In genomic region chr1:40782371-40782956, GRCh38 we compare ENCODE assay signal across 8 cellular contexts. TPM values are rescaled to one million over a fixed set of nuclear protein-coding genes. Genes with fewer than 3 reads are reported as not detected.
DNase-seq lines count a peak whose midpoint lies in the region; ATAC-seq and TF ChIP-seq lines count a peak whose summit lies in the region.

No MANE protein-coding gene starts in this region.

- H3K27me3 Mint-ChIP-seq in activated CD8-positive, alpha-beta memory T cell treated with anti-CD3 and anti-CD28 coated beads, Interleukin-2, amount 10 ng/mL, durations not matched to agents 7 days and 5 days: peaks cover 35% of the 10 kb centered on the region

- ATAC-seq in foreskin keratinocyte: no peak
- ATAC-seq in activated CD8-positive, alpha-beta memory T cell treated with anti-CD3 and anti-CD28 coated beads, Interleukin-2, amount 10 ng/mL, durations not matched to agents 7 days and 5 days: no peak

- no peak overlapping the region for H2BK120ac ChIP-seq in trophoblast cell (ENCODE audit: insufficient read depth, low read length, poor library complexity)

- H3K14ac ChIP-seq in trophoblast cell (ENCODE audit: low read length): no peak overlapping the region

- H3K23ac ChIP-seq in trophoblast cell (ENCODE audit: low read length): no peak overlapping the region

- H2AK5ac ChIP-seq in trophoblast cell (ENCODE audit: low read length): no peak overlapping the region

- no peaks in the 10 kb centered on the region for H3K79me1 ChIP-seq in trophoblast cell (ENCODE audit: low read length)

- TF ChIP-seq CTCF in foreskin keratinocyte (conservative IDR thresholded peaks at IDR 0.05): peak; percentile 23

- no peak overlapping the region for H3K4me3 ChIP-seq in trophoblast cell (ENCODE audit: low read depth, low read length)

- no peak overlapping the region for H3K4ac ChIP-seq in trophoblast cell (ENCODE audit: low read depth, low read length)

- H3K27ac ChIP-seq in foreskin keratinocyte (no peak overlapping the region), trophoblast cell (ENCODE audit: low read depth, low read length) (no peak overlapping the region)

- H3K79me2 ChIP-seq in trophoblast cell (ENCODE audit: control insufficient read depth, insufficient read depth, low read length, poor library complexity): no peaks in the 10 kb centered on the region

- H3K9me3 Mint-ChIP-seq in activated CD8-positive, alpha-beta memory T cell treated with anti-CD3 and anti-CD28 coated beads, Interleukin-2, amount 10 ng/mL, durations not matched to agents 7 days and 5 days (ENCODE audit: low read depth): peaks cover under 1% of the 10 kb centered on the region

- no peak overlapping the region for H2AFZ ChIP-seq in trophoblast cell (ENCODE audit: insufficient read depth, low read length, poor library complexity)

- no peak overlapping the region for H3K18ac ChIP-seq in trophoblast cell (ENCODE audit: low read length)

- H2BK12ac ChIP-seq in trophoblast cell (ENCODE audit: low read length): no peak overlapping the region

- peaks cover 8% of the 10 kb centered on the region for H3K9me3 ChIP-seq in trophoblast cell (ENCODE audit: insufficient read depth, low read depth, low read length)

- H3K9ac ChIP-seq in trophoblast cell (ENCODE audit: low read length): no peak overlapping the region

- no peak overlapping the region for H4K12ac ChIP-seq in trophoblast cell (ENCODE audit: low read depth, low read length)

- DNase-seq in Daoy (ENCODE audit: low read depth) (peak; percentile 23), NCI-H69 (lab: John Stamatoyannopoulos, UW) (peak; percentile 51), foreskin keratinocyte (no peak), trophoblast cell (no peak), occipital lobe (lab: John Stamatoyannopoulos, UW) (no peak), NCI-H146 treated with DMSO at 0.1 percent for 48 hours (lab: John Stamatoyannopoulos, UW; ENCODE audit: unreplicated experiment) (no peak), NCI-H345 treated with DMSO at 0.1 percent for 48 hours (lab: John Stamatoyannopoulos, UW; ENCODE audit: unreplicated experiment) (no peak)
- no peak for DNase-seq in activated CD8-positive, alpha-beta memory T cell treated with anti-CD3 and anti-CD28 coated beads, Interleukin-2, amount 10 ng/mL, durations not matched to agents 7 days and 5 days

- no peak overlapping the region for H4K8ac ChIP-seq in trophoblast cell (ENCODE audit: low read depth, low read length)

- no peaks in the 10 kb centered on the region for H3K36me3 ChIP-seq in trophoblast cell (ENCODE audit: control insufficient read depth in 1 of 2, insufficient read depth in 2 of 2, low read length in 2 of 2)

- H2BK5ac ChIP-seq in trophoblast cell (ENCODE audit: low read depth, low read length, poor library complexity): no peak overlapping the region

- H3K36me3 Mint-ChIP-seq in activated CD8-positive, alpha-beta memory T cell treated with anti-CD3 and anti-CD28 coated beads, Interleukin-2, amount 10 ng/mL, durations not matched to agents 7 days and 5 days: peaks cover 6% of the 10 kb centered on the region

- peak overlapping the region; percentile 30 for H3K4me2 ChIP-seq in trophoblast cell (ENCODE audit: low read length)

- no peak overlapping the region for H4K91ac ChIP-seq in trophoblast cell (ENCODE audit: low read depth, low read length)

- CTCF ChIA-PET in activated CD8-positive, alpha-beta memory T cell treated with anti-CD3 and anti-CD28 coated beads, Interleukin-2, amount 10 ng/mL, durations not matched to agents 7 days and 5 days (lab: Charles Lee): interaction anchor here (0.8 to 3.8 kb wide), 5 partner anchors 8 to 171 kb away, joined by 3 to 16 read pairs (median 4); no protein-coding TSS in a partner anchor

- no peak overlapping the region for H3K4me3 Mint-ChIP-seq in activated CD8-positive, alpha-beta memory T cell treated with anti-CD3 and anti-CD28 coated beads, Interleukin-2, amount 10 ng/mL, durations not matched to agents 7 days and 5 days

- H3K4me1 ChIP-seq in foreskin keratinocyte (no peaks in the 10 kb centered on the region), trophoblast cell (ENCODE audit: control insufficient read depth in 1 of 2, insufficient read depth in 2 of 2, low read length in 2 of 2) (peaks cover 8 to 9% of the 10 kb centered on the region in 2 experiments)

- H3K4me1 Mint-ChIP-seq in activated CD8-positive, alpha-beta memory T cell treated with anti-CD3 and anti-CD28 coated beads, Interleukin-2, amount 10 ng/mL, durations not matched to agents 7 days and 5 days: peaks cover 11% of the 10 kb centered on the region

- no CpG with 5 or more reads among the region's 20 CpGs for WGBS in trophoblast cell (ENCODE audit: extremely low coverage, insufficient coverage, insufficient read length)

- H3K27me3 ChIP-seq in foreskin keratinocyte (peaks cover 50% of the 10 kb centered on the region), trophoblast cell (ENCODE audit: insufficient read depth, low read length) (peaks cover 31% of the 10 kb centered on the region)

- no peak overlapping the region for H3K27ac Mint-ChIP-seq in activated CD8-positive, alpha-beta memory T cell treated with anti-CD3 and anti-CD28 coated beads, Interleukin-2, amount 10 ng/mL, durations not matched to agents 7 days and 5 days

RNA-seq across cellular contexts. Expression of gene KCNQ4, which starts 1.1 kb away (rescaled TPM):
- 0.17 TPM in 1 of 2 replicates, not detected in the other for total RNA-seq in Daoy (2014; rRNA removed; shearing (Covaris generic))
- total RNA-seq in foreskin keratinocyte (not detected in 2 replicates), occipital lobe (1.7 TPM)
- polyA plus RNA-seq in foreskin keratinocyte: 0.03 TPM in 2 replicates
- polyA plus RNA-seq in trophoblast cell (2013): 0.88 and 0.99 TPM in 2 replicates
- under 1 TPM; 0.12 to 0.44 TPM for total RNA-seq in activated CD8-positive, alpha-beta memory T cell treated with anti-CD3 and anti-CD28 coated beads, Interleukin-2, amount 10 ng/mL, durations not matched to agents 7 days and 5 days

Comparison
In these comparisons a context has a peak if more than half of its experiments do, and no peak if none do; other contexts are left out.
1. DNase-seq: peak in Daoy (single experiment) and NCI-H69 (single experiment); none in foreskin keratinocyte (0 of 2), trophoblast cell (0 of 2), occipital lobe (single experiment), activated CD8-positive, alpha-beta memory T cell treated with anti-CD3 and anti-CD28 coated beads, Interleukin-2, amount 10 ng/mL, durations not matched to agents 7 days and 5 days (single experiment), NCI-H146 treated with DMSO at 0.1 percent for 48 hours (single experiment) and NCI-H345 treated with DMSO at 0.1 percent for 48 hours (single experiment).